22 cellular contexts compared by ENCODE assay signal in the genomic region with DNA sequence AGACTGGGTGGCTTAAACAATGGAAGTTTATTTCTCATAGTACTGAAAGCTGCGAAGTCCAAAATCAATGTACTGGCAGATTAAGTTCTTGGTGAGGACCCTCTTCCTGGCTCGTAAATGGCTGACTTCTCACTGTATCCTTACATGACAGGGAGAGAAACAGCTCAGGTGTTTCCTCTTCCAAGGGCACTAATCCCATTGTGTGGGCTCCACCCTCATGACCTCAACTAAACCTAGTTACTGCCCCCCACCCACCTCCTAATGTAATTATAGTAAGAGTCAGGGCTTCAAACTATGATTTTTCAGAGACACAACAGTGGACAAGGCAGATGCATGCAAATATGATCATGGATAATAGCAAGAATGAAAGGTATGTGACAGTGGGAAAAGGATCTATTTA.
"Had no signal": no experiment of that assay in that cellular context is flagged by ENCODE, and none has a peak within 500 bp of the region (broad histone marks: within the 10 kb centered on the region; RNA-seq: fewer than 3 reads in every experiment).

No MANE protein-coding gene starts in this region.

- H3K9me3 ChIP-seq: heart right ventricle, left ventricle myocardium inferior, mucosa of descending colon, ovary, spleen, tibial nerve, uterus had no signal

- DNase-seq: heart right ventricle; islet precursor cell; left ventricle myocardium inferior; midbrain; mucosa of descending colon; naive thymus-derived CD4-positive, alpha-beta T cell; nucleus accumbens; ovary; retina; right cardiac atrium; spleen; stimulated activated CD4-positive, alpha-beta T cell treated with anti-CD3 and anti-CD28 coated beads, Interleukin-4, amount 100 ng/mL, for 4 hours; stimulated activated CD8-positive, alpha-beta memory T cell treated with anti-CD3 and anti-CD28 coated beads, Interleukin-4, amount 100 ng/mL, for 48 hours; stimulated activated naive CD4-positive, alpha-beta T cell treated with Interleukin-2 at 50 U/mL for 16 hours; stimulated activated naive CD8-positive, alpha-beta T cell treated with anti-CD3 and anti-CD28 coated beads, Interleukin-15, amount 100 ng/mL, for 72 hours; substantia nigra; uterus had no signal

- H3K27ac ChIP-seq: heart right ventricle, hepatocyte, left ventricle myocardium inferior, ovary, skin epidermis, spleen, tibial nerve, uterus had no signal

- H3K4me1 ChIP-seq: heart right ventricle, left ventricle myocardium inferior, tibial nerve, uterus had no signal

- H3K79me2 ChIP-seq: hepatocyte had no signal

- H3K4me3 ChIP-seq: heart right ventricle, hepatocyte, left ventricle myocardium inferior, lung, mucosa of descending colon, ovary, skin epidermis, spleen, tibial nerve, uterus had no signal

- H3K36me3 ChIP-seq: ovary, uterus had no signal

- H2AFZ ChIP-seq: hepatocyte had no signal

- H3K4me2 ChIP-seq: hepatocyte had no signal

- H3K27me3 ChIP-seq: heart right ventricle, hepatocyte, ovary, spleen, tibial nerve, uterus had no signal

- ATAC-seq: heart right ventricle; mucosa of descending colon; naive thymus-derived CD4-positive, alpha-beta T cell; right cardiac atrium; stimulated activated memory B cell treated with anti-CD40 and anti-IgM and Interleukin-4, amounts not matched to agents 10 μg/mL and 1 μg/mL and 100 μg/mL, for 72 hours; stimulated activated naive CD8-positive, alpha-beta T cell treated with anti-CD3 and anti-CD28 coated beads, Interleukin-15, amount 100 ng/mL, for 72 hours had no signal
